Comparison of ENCODE assay signal across 8 cellular contexts in the genomic region with DNA sequence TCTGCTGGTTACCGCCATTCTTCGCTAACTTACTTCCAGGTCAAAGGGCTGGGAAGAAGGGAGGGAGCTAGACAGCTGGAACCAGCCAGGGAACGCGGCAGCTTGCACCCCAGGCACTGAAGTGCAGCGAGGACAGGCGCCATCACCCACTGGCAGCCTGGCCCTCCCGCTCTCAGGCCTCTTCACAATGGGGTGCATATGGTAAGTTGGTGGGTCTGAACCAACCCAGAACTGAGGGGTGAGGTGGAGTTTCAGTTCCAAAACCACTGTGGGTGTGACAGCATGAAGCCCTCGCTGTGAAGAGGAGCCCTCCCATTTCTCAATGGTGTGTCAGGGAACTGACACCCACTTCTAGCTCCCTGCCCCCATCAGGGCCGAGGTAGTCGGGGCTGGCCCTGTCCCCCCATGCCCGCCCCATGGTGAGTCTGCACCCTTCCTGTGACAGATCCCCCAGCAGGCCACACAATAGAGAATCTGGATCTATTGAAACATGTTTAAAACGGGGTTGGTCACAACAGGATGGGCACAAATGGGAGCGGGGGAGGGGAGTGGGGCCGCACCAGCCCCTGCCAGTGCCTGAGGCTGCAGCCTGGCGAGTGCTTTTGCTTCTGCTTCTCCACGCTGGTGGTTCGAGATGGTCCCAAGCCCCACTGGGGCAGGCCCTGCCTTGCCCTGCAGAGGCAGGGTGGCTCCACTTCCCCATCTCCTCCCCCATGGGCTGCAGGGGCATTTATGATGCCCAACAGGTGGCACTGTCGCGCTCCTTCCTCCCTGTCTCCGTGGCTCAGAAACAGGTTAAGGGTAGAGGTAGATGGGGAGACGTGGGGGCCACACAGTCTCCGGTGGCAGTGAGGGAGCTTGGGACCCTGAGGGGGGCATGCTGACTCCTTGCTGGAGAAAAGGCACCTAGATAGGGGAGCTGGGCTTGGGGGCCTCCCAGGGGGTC. TPM values are rescaled to one million over a fixed set of nuclear protein-coding genes. Genes with fewer than 3 reads are reported as not detected.
DNase-seq lines count a peak whose midpoint lies in the region; ATAC-seq and TF ChIP-seq lines count a peak whose summit lies in the region.

No MANE protein-coding gene starts in this region.

- H3K27me3 ChIP-seq in BLaER1 treated with 17β-estradiol and CSF1 and Interleukin-3, amounts not matched to agents 10 nM and 100 nM: no peaks in the 10 kb centered on the region
- H3K27me3 ChIP-seq in ascending aorta: no peaks in the 10 kb centered on the region

- intact Hi-C loops in ascending aorta (cut with DNase I): loop anchor here (2.0 kb wide), 2 partner anchors 21 to 75 kb away; a partner anchor contains a TSS

- peak overlapping the region; percentile 26 to 100 (median 99); a peak in 21 of 22 replicates for H3K27ac ChIP-seq in BLaER1 treated with 17β-estradiol and CSF1 and Interleukin-3, amounts not matched to agents 10 nM and 100 nM
- H3K27ac ChIP-seq in ascending aorta: peak overlapping the region; percentile 54 to 80

- H3K9ac ChIP-seq in BLaER1 treated with 17β-estradiol and CSF1 and Interleukin-3, amounts not matched to agents 10 nM and 100 nM: peak overlapping the region; percentile 89 to 99 (median 97)

- TF ChIP-seq CTCF in ascending aorta (IDR thresholded peaks at IDR 0.05): peak in 2 of 3 experiments; percentile 45

- H3K4me1 ChIP-seq in BLaER1 treated with 17β-estradiol and CSF1 and Interleukin-3, amounts not matched to agents 10 nM and 100 nM: peaks cover 69 to 84% (median 72%) of the 10 kb centered on the region in 10 experiments
- peaks cover 6 to 9% of the 10 kb centered on the region in 2 donors for H3K4me1 ChIP-seq in ascending aorta

- peaks cover 46 to 69% (median 55%) of the 10 kb centered on the region in 11 experiments; a peak in 21 of 22 replicates for H4K20me1 ChIP-seq in BLaER1 treated with 17β-estradiol and CSF1 and Interleukin-3, amounts not matched to agents 10 nM and 100 nM

- H3K9me3 ChIP-seq in BLaER1 treated with 17β-estradiol and CSF1 and Interleukin-3, amounts not matched to agents 10 nM and 100 nM (replicated peaks in 1 of 11): no peaks in the 10 kb centered on the region
- no peaks in the 10 kb centered on the region for H3K9me3 ChIP-seq in ascending aorta

- peak; percentile 19 for ATAC-seq in GM19035 (IDR thresholded peaks at IDR 0.05; ENCODE audit: unreplicated experiment)

- H3K36me3 ChIP-seq in BLaER1 treated with 17β-estradiol and CSF1 and Interleukin-3, amounts not matched to agents 10 nM and 100 nM: peaks cover 26 to 60% (median 48%) of the 10 kb centered on the region in 11 experiments
- H3K36me3 ChIP-seq in ascending aorta: peaks cover 20 to 25% of the 10 kb centered on the region in 2 donors

- DNase-seq in KG1 (lab: John Stamatoyannopoulos, UW) (peak; percentile 79), T-helper 9 cell (peak; percentile 76), ascending aorta (ENCODE audit: low spot score in 2 of 2) (peak in 1 of 2 donors; percentile 76), kidney tubule cell (ENCODE audit: low spot score) (peak; percentile 67), middle frontal gyrus (ENCODE audit: extremely low spot score, low spot score) (no peak)
- DNase-seq in stimulated activated CD4-positive, alpha-beta T cell treated with anti-CD3 and anti-CD28 coated beads, TNF-alpha, amount 100 ng/mL, for 48 hours (ENCODE audit: low read depth in 3 of 3): peak; percentile 55 to 69 (median 65)

- H3K4me2 ChIP-seq in BLaER1 treated with 17β-estradiol and CSF1 and Interleukin-3, amounts not matched to agents 10 nM and 100 nM: peak overlapping the region; percentile 93 to 100 (median 99)

- peak overlapping the region; percentile 64 to 99 (median 89) for H3K4me3 ChIP-seq in BLaER1 treated with 17β-estradiol and CSF1 and Interleukin-3, amounts not matched to agents 10 nM and 100 nM
- H3K4me3 ChIP-seq in ascending aorta: peak overlapping the region in 1 of 2 donors; percentile 73

RNA-seq across cellular contexts. Expression of a gene that starts 2.3 kb away (rescaled TPM):
- 27.0 TPM for total RNA-seq in ascending aorta

RNA-seq across cellular contexts. Expression of a gene that starts 44.0 kb away (rescaled TPM):
- total RNA-seq in ascending aorta: 3.2 TPM
